Comparison of ENCODE assay signal across 18 cellular contexts in genomic region chr16:89273741-89274472, GRCh38. TPM values are rescaled to one million over a fixed set of nuclear protein-coding genes. Genes with fewer than 3 reads are reported as not detected.
DNase-seq lines count a peak whose midpoint lies in the region; ATAC-seq, FAIRE-seq and TF ChIP-seq lines count a peak whose summit lies in the region.
"Had no signal": no experiment of that assay in that cellular context is flagged by ENCODE, and none has a peak within 500 bp of the region (broad histone marks: within the 10 kb centered on the region; RNA-seq: fewer than 3 reads in every experiment).

No MANE protein-coding gene starts in this region.

- H3K4ac ChIP-seq in H1 (replicated peaks; ENCODE audit: insufficient read length, low read depth, low read length): no peak overlapping the region

- H3K23ac ChIP-seq in H1 (ENCODE audit: insufficient read length): no peak overlapping the region

- no peak overlapping the region for H4K91ac ChIP-seq in H1 (replicated peaks; ENCODE audit: insufficient read length, low read length)

- TF ChIP-seq RAD21 in H1 (IDR thresholded peaks at IDR 0.05 in 1 of 2, conservative IDR thresholded peaks at IDR 0.05 in 1 of 2; ENCODE audit: low read depth in 2 of 2, low read length in 2 of 2): no peak

- DNase-seq in activated CD8-positive, alpha-beta memory T cell treated with anti-CD3 and anti-CD28 coated beads, Interleukin-2, amount 50 U/mL, for 4 hours: peak; percentile 14
- DNase-seq in activated CD8-positive, alpha-beta memory T cell treated with anti-CD3 and anti-CD28 coated beads for 24 hours: no peak
- DNase-seq in right cardiac atrium: peak in 2 of 3 donors; percentile 29 to 43
- no peak for DNase-seq in heart left ventricle
- DNase-seq in H1 (ENCODE audit: low read depth in 1 of 2, low spot score in 2 of 2): no peak
- DNase-seq in GDM1 (lab: John Stamatoyannopoulos, UW): no peak
- DNase-seq in NK-92 (lab: John Stamatoyannopoulos, UW; ENCODE audit: unreplicated experiment): no peak
- DNase-seq: DMS153, Kasumi-1, NCI-H1105 treated with DMSO at 0.1 percent for 48 hours, NCI-H187 treated with DMSO at 0.1 percent for 48 hours, NCI-H446 treated with DMSO at 0.1 percent for 48 hours, NCI-H774 had no signal

- TF ChIP-seq POLR2A in heart left ventricle (IDR thresholded peaks at IDR 0.05): no peak
- TF ChIP-seq POLR2A in H1 (IDR thresholded peaks at IDR 0.05; ENCODE audit: control extremely low read depth in 1 of 2, low read depth in 2 of 2, low read length in 2 of 2): no peak

- H2BK15ac ChIP-seq in H1 (ENCODE audit: low read length): no peak overlapping the region

- H3K4me2 ChIP-seq in H1 (ENCODE audit: insufficient read depth in 1 of 2, low read depth in 2 of 2, low read length in 2 of 2): no peak overlapping the region

- no peak for TF ChIP-seq EP300 in H1 (IDR thresholded peaks at IDR 0.05; ENCODE audit: borderline replicate concordance in 1 of 2, low read depth in 2 of 2, low read length in 2 of 2)

- H3K36me3 ChIP-seq in heart left ventricle (peaks cover 3 to 96% (median 78%) of the 10 kb centered on the region in 9 donors), H1 (ENCODE audit: control insufficient read depth in 2 of 4, insufficient read depth in 4 of 4, low read length in 3 of 4) (peaks cover 12 to 75% (median 43%) of the 10 kb centered on the region in 4 experiments)

- no peak overlapping the region for H2BK120ac ChIP-seq in H1 (replicated peaks; ENCODE audit: low read depth, low read length)

- H3K4me3 ChIP-seq in right cardiac atrium (ENCODE audit: low read length): no peak overlapping the region
- H3K4me3 ChIP-seq in heart left ventricle: no peak overlapping the region
- H3K4me3 ChIP-seq in H1 (ENCODE audit: extremely low read depth in 1 of 4, insufficient read depth in 2 of 4, low read depth in 3 of 4, low read length in 4 of 4): no peak overlapping the region
- H3K4me3 ChIP-seq: HAP-1, Peyer's patch had no signal

- H2AK5ac ChIP-seq in H1 (ENCODE audit: low read depth, low read length): no peak overlapping the region

- FAIRE-seq in H1 (lab: Jason Lieb, UNC): no peak
- FAIRE-seq: GM18507 had no signal

- H4K20me1 ChIP-seq in H1 (replicated peaks in 1 of 2; ENCODE audit: control insufficient read depth in 1 of 2, insufficient read depth in 2 of 2, low read length in 2 of 2): peaks cover 9 to 16% of the 10 kb centered on the region in 2 experiments

- H3K79me1 ChIP-seq in H1 (ENCODE audit: low read depth, low read length): peaks cover 8% of the 10 kb centered on the region

- no peak overlapping the region for H3K18ac ChIP-seq in H1 (ENCODE audit: extremely low read depth, low read length)

- H3K79me2 ChIP-seq in H1 (ENCODE audit: control insufficient read depth in 1 of 2, insufficient read depth in 2 of 2, low read length in 2 of 2): peaks cover 0 to 5% of the 10 kb centered on the region in 2 experiments; a peak in 1 of 4 replicates

- ATAC-seq in right cardiac atrium: no peak
- ATAC-seq in heart left ventricle: no peak
- ATAC-seq in HG03521 (IDR thresholded peaks at IDR 0.05; ENCODE audit: unreplicated experiment): no peak

- H3K4me1 ChIP-seq in right cardiac atrium (ENCODE audit: control insufficient read depth, insufficient read depth, low read length) (no peaks in the 10 kb centered on the region), heart left ventricle (peaks cover 0 to 5% (median 0%) of the 10 kb centered on the region in 12 donors), H1 (replicated peaks in 1 of 4; ENCODE audit: control insufficient read depth in 3 of 4, insufficient read depth in 4 of 4, low read length in 3 of 4) (no peaks in the 10 kb centered on the region)
- H3K4me1 ChIP-seq: HAP-1 had no signal

- no peak overlapping the region for H3K9ac ChIP-seq in H1 (replicated peaks in 1 of 4; ENCODE audit: extremely low read depth in 1 of 4, low read depth in 3 of 4, low read length in 3 of 4)

- no peak overlapping the region for H2BK20ac ChIP-seq in H1 (ENCODE audit: low read length)

- no peak overlapping the region for H3K14ac ChIP-seq in H1 (ENCODE audit: insufficient read length)

- H3K56ac ChIP-seq in H1 (replicated peaks; ENCODE audit: insufficient read length, low read depth, low read length): no peak overlapping the region

- H2BK12ac ChIP-seq in H1 (ENCODE audit: low read depth, low read length): no peak overlapping the region

- 90% methylated on average over 19 of the region's 19 CpGs for WGBS in right cardiac atrium
- whole genome bisulfite sequencing in heart left ventricle, 4 donors: 92 to 95% (median 93%) methylated on average over 13 to 19 of the region's 19 CpGs
- 94% methylated on average over 18 of the region's 19 CpGs; no CpG with 5 or more reads in 1 of the 2 experiments for WGBS in H1 (ENCODE audit: extremely low coverage in 1 of 2, insufficient coverage in 1 of 2, insufficient read length in 1 of 2, insufficient replicate concordance in 2 of 2, low coverage in 1 of 2, low lambda C conversion rate in 2 of 2, missing lambda C conversion rate in 1 of 2), 2 experiments

- no peak overlapping the region for H2BK5ac ChIP-seq in H1 (ENCODE audit: low read depth, low read length)

- TF ChIP-seq CTCF in heart left ventricle (IDR thresholded peaks at IDR 0.05) (no peak), H1 (IDR thresholded peaks at IDR 0.05; ENCODE audit: control extremely low read depth in 1 of 3, insufficient read depth in 1 of 3, low read depth in 1 of 3, low read length in 3 of 3) (no peak)

- no peak overlapping the region for H2AFZ ChIP-seq in H1 (ENCODE audit: low read length)

- no peaks in the 10 kb centered on the region for H3K23me2 ChIP-seq in H1 (ENCODE audit: low read depth, low read length)

- no peaks in the 10 kb centered on the region for H3K27me3 ChIP-seq in right cardiac atrium (ENCODE audit: control insufficient read depth, insufficient read depth)
- no peaks in the 10 kb centered on the region for H3K27me3 ChIP-seq in heart left ventricle
- no peaks in the 10 kb centered on the region for H3K27me3 ChIP-seq in H1 (replicated peaks in 1 of 4; ENCODE audit: control insufficient read depth in 3 of 4, extremely low read depth in 1 of 4, insufficient read depth in 3 of 4, low read length in 3 of 4)
- H3K27me3 ChIP-seq: Peyer's patch had no signal

- intact Hi-C loops in right cardiac atrium (cut with DNase I): no loop called here
- intact Hi-C loops in heart left ventricle (cut with DNase I): no loop called here

- no peak overlapping the region for H4K5ac ChIP-seq in H1 (ENCODE audit: insufficient read length, low read depth, low read length)

- H3K27ac ChIP-seq in right cardiac atrium (ENCODE audit: low read length): no peak overlapping the region
- no peak overlapping the region for H3K27ac ChIP-seq in heart left ventricle
- H3K27ac ChIP-seq in H1 (ENCODE audit: low read depth, low read length): no peak overlapping the region
- H3K27ac ChIP-seq: C4-2B had no signal

- CTCF ChIA-PET in H1 (lab: Charles Lee; ENCODE audit: partially characterized antibody): interaction anchor here (0.7 kb wide), 1 partner anchor 71 kb away, joined by 4 read pairs; no protein-coding TSS in a partner anchor

- H3K9me3 ChIP-seq in right cardiac atrium (ENCODE audit: control insufficient read depth, low read length) (no peaks in the 10 kb centered on the region), heart left ventricle (no peaks in the 10 kb centered on the region), H1 (ENCODE audit: insufficient read depth in 2 of 2, low read depth in 1 of 2, low read length in 1 of 2) (no peaks in the 10 kb centered on the region)
- H3K9me3 ChIP-seq: HAP-1, Peyer's patch had no signal

- H4K8ac ChIP-seq in H1 (ENCODE audit: extremely low read depth, insufficient read depth, low read length): no peak overlapping the region

- POLR2A ChIA-PET in H1 (lab: Charles Lee; ENCODE audit: partially characterized antibody): interaction anchor here (1.1 to 3.5 kb wide), 4 partner anchors 8 to 19 kb away, joined by 3 to 13 read pairs (median 4); no protein-coding TSS in a partner anchor

TF ChIP-seq in H1, 55 proteins besides CTCF, POLR2A, EP300 and RAD21:
- TF ChIP-seq E2F6 (IDR thresholded peaks at IDR 0.05) (no peak), POLR2AphosphoS5 (IDR thresholded peaks at IDR 0.05; ENCODE audit: low read depth, low read length) (peak; percentile 17; the same call in 1 of the 2 replicates), NANOG (IDR thresholded peaks at IDR 0.05; ENCODE audit: insufficient read depth, low read depth, low read length, poor library complexity, severe bottlenecking) (no peak), RBBP5 (IDR thresholded peaks at IDR 0.05; ENCODE audit: borderline replicate concordance, low read depth, low read length) (no peak)

RNA-seq across cellular contexts. Expression of gene ZNF778, which starts 56.4 kb away (rescaled TPM):
- total RNA-seq in right cardiac atrium (1 to 10 TPM; 6.6 to 9.0 (median 8.0) TPM), heart left ventricle (10 to 100 TPM in 4 of 9 donors, 1 to 10 TPM in 5; 6.9 to 14.6 (median 9.9) TPM)
- polyA plus RNA-seq in right cardiac atrium (1.6 TPM), heart left ventricle (1 to 10 TPM; 1.6 to 5.4 TPM), H1 (2011; rRNA removed) (8.6 and 9.5 TPM in 2 replicates)
- 19.8 and 21.9 TPM in 2 replicates for total RNA-seq in H1 (2021; fragmentation: NEBNext Ultra II Directional; extraction: Animal tissue kit (Norgen Biotek cat#: 25700))
- 8.3 TPM for polyA plus RNA-seq in H1 (2011; cell fraction: cytosol; rRNA removed)
- polyA plus RNA-seq in H1 (2011; cell fraction: nucleus; rRNA removed): 11.0 TPM
- 8.9 to 11.6 TPM (median 10.6 TPM) in 4 replicates for polyA plus RNA-seq in H1 (2012, experiment 1 of 2)
- 0.62 TPM for polyA plus RNA-seq in H1 (2012, experiment 2 of 2)
- polyA plus RNA-seq in H1 (2013, experiment 1 of 2): 11.3 TPM
- polyA plus RNA-seq in H1 (2013, experiment 2 of 2): 10.3 TPM
- polyA minus RNA-seq in H1 (2011; rRNA and poly(A)+ RNA removed): 30.1 and 31.7 TPM in 2 replicates
- polyA minus RNA-seq in H1 (2011; cell fraction: cytosol; rRNA and poly(A)+ RNA removed): 26.0 TPM
- polyA minus RNA-seq in H1 (2011; cell fraction: nucleus; rRNA and poly(A)+ RNA removed): 19.5 TPM

Comparison
In these comparisons a context has a peak if more than half of its experiments do, and no peak if none do; other contexts are left out.
1. DNase-seq: peak in activated CD8-positive, alpha-beta memory T cell treated with anti-CD3 and anti-CD28 coated beads, Interleukin-2, amount 50 U/mL, for 4 hours (single experiment) and right cardiac atrium (2 of 3); none in activated CD8-positive, alpha-beta memory T cell treated with anti-CD3 and anti-CD28 coated beads for 24 hours (single experiment), heart left ventricle (0 of 5), H1 (0 of 2), GDM1 (single experiment) and NK-92 (single experiment).